Comparison of ENCODE assay signal across 9 cellular contexts in the genomic region with DNA sequence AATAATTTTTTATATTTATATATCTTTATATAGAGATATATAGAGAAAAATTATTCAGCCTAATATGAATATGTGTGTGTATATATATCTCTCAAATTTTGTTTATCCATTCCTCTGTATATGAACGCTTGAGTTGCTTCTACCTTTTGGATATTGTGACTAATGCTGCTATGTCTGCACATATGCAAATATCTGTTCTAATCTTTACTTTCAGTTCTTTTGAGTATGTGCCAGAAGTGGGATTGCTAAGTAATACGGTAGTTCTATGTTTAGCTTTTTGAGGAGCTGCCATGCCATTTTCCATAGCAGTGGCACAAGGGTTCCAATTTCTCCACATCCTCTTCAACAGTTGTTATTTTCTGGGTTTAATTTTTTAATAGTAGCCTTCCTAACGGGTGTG.
DNase-seq lines count a peak whose midpoint lies in the region; ATAC-seq and TF ChIP-seq lines count a peak whose summit lies in the region.
"Had no signal": no experiment of that assay in that cellular context is flagged by ENCODE, and none has a peak within 500 bp of the region (broad histone marks: within the 10 kb centered on the region; RNA-seq: fewer than 3 reads in every experiment).

No MANE protein-coding gene starts in this region.

- DNase-seq in left ventricle myocardium superior = no peak
- DNase-seq in Right ventricle myocardium superior = no peak
- DNase-seq in stimulated activated naive CD8-positive, alpha-beta T cell treated with anti-CD3 and anti-CD28 coated beads, Interleukin-15, amount 100 ng/mL, for 72 hours = no peak
- no peak for DNase-seq in HuH-7.5 (ENCODE audit: low spot score)
- DNase-seq in NCI-H1048 (lab: John Stamatoyannopoulos, UW) = no peak
- DNase-seq in A673 (ENCODE audit: low spot score) = no peak

- H3K4me3 Mint-ChIP-seq in T-helper 1 cell treated with Interleukin-12 subunit alpha and Interleukin-12 subunit beta and Interleukin-4 antibody, amounts not matched to agents 30 μg/mL and 1 μg/mL, for 36 hours = peak overlapping the region; percentile 11
- H3K4me3 Mint-ChIP-seq in stimulated activated naive CD8-positive, alpha-beta T cell treated with anti-CD3 and anti-CD28 coated beads, Interleukin-15, amount 100 ng/mL, for 72 hours = peak overlapping the region; percentile 37 to 55

- no peaks in the 10 kb centered on the region for H3K36me3 Mint-ChIP-seq in T-helper 1 cell treated with Interleukin-12 subunit alpha and Interleukin-12 subunit beta and Interleukin-4 antibody, amounts not matched to agents 30 μg/mL and 1 μg/mL, for 36 hours (ENCODE audit: low read depth)

- H3K4me1 Mint-ChIP-seq in T-helper 1 cell treated with Interleukin-12 subunit alpha and Interleukin-12 subunit beta and Interleukin-4 antibody, amounts not matched to agents 30 μg/mL and 1 μg/mL, for 36 hours (ENCODE audit: low read depth) = peaks cover 31% of the 10 kb centered on the region
- peaks cover 80% of the 10 kb centered on the region for H3K4me1 Mint-ChIP-seq in stimulated activated naive CD8-positive, alpha-beta T cell treated with anti-CD3 and anti-CD28 coated beads, Interleukin-15, amount 100 ng/mL, for 72 hours

- peak; percentile 32 for ATAC-seq in left ventricle myocardium superior
- ATAC-seq in Right ventricle myocardium superior (ENCODE audit: poor library complexity) = no peak
- ATAC-seq in HG02938 (IDR thresholded peaks at IDR 0.05; ENCODE audit: unreplicated experiment) = peak; percentile 89
- ATAC-seq in stimulated activated naive CD8-positive, alpha-beta T cell treated with anti-CD3 and anti-CD28 coated beads, Interleukin-15, amount 100 ng/mL, for 72 hours = peak; percentile 48

- H3K9me3 Mint-ChIP-seq in T-helper 1 cell treated with Interleukin-12 subunit alpha and Interleukin-12 subunit beta and Interleukin-4 antibody, amounts not matched to agents 30 μg/mL and 1 μg/mL, for 36 hours = no peaks in the 10 kb centered on the region
- H3K9me3 Mint-ChIP-seq in stimulated activated naive CD8-positive, alpha-beta T cell treated with anti-CD3 and anti-CD28 coated beads, Interleukin-15, amount 100 ng/mL, for 72 hours = no peaks in the 10 kb centered on the region

- CTCF ChIA-PET in A673 (lab: Charles Lee) = no interaction called here

- BruUV-seq in A673 (replicated peaks; lab: Mats Ljungman, UMichigan) = no TSS peak

- no peaks in the 10 kb centered on the region for H3K36me3 ChIP-seq in A673 (ENCODE audit: insufficient read depth, low read length, poor library complexity, severe bottlenecking)
- H3K36me3 ChIP-seq: BLaER1 treated with 17β-estradiol and CSF1 and Interleukin-3, amounts not matched to agents 10 nM and 100 nM had no signal

- peak overlapping the region; percentile 39 for H3K27ac Mint-ChIP-seq in T-helper 1 cell treated with Interleukin-12 subunit alpha and Interleukin-12 subunit beta and Interleukin-4 antibody, amounts not matched to agents 30 μg/mL and 1 μg/mL, for 36 hours
- H3K27ac Mint-ChIP-seq in stimulated activated naive CD8-positive, alpha-beta T cell treated with anti-CD3 and anti-CD28 coated beads, Interleukin-15, amount 100 ng/mL, for 72 hours = peak overlapping the region; percentile 16 to 60

- no peak overlapping the region for H3K4me3 ChIP-seq in A673 (ENCODE audit: low read depth, low read length, poor library complexity, severe bottlenecking)
- H3K4me3 ChIP-seq: BLaER1 treated with 17β-estradiol and CSF1 and Interleukin-3, amounts not matched to agents 10 nM and 100 nM had no signal

- H3K27ac ChIP-seq in A673 (ENCODE audit: low read depth, low read length, poor library complexity, severe bottlenecking) = no peak overlapping the region
- H3K27ac ChIP-seq: BLaER1 treated with 17β-estradiol and CSF1 and Interleukin-3, amounts not matched to agents 10 nM and 100 nM had no signal

- H3K4me1 ChIP-seq in A673 (ENCODE audit: insufficient read depth, low read length, poor library complexity, severe bottlenecking) = no peaks in the 10 kb centered on the region

- H3K27me3 Mint-ChIP-seq in T-helper 1 cell treated with Interleukin-12 subunit alpha and Interleukin-12 subunit beta and Interleukin-4 antibody, amounts not matched to agents 30 μg/mL and 1 μg/mL, for 36 hours (ENCODE audit: low read depth) = no peaks in the 10 kb centered on the region
- H3K27me3 Mint-ChIP-seq in stimulated activated naive CD8-positive, alpha-beta T cell treated with anti-CD3 and anti-CD28 coated beads, Interleukin-15, amount 100 ng/mL, for 72 hours = no peaks in the 10 kb centered on the region

- POLR2A ChIA-PET in A673 (lab: Charles Lee; ENCODE audit: low non-redundant PET) = no interaction called here

- intact Hi-C loops in left ventricle myocardium superior (cut with micrococcal nuclease) = no loop called here
- intact Hi-C loops in Right ventricle myocardium superior (cut with DNase I) = no loop called here
- intact Hi-C loops in A673 (cut with micrococcal nuclease; ENCODE audit: unreplicated experiment) = no loop called here

- TF ChIP-seq CTCF in A673 (conservative IDR thresholded peaks at IDR 0.05; ENCODE audit: low read depth, low read length) = no peak

- no peaks in the 10 kb centered on the region for H3K9me3 ChIP-seq in A673 (ENCODE audit: low read depth, low read length, poor library complexity, severe bottlenecking)
- H3K9me3 ChIP-seq: BLaER1 treated with 17β-estradiol and CSF1 and Interleukin-3, amounts not matched to agents 10 nM and 100 nM had no signal

- H3K27me3 ChIP-seq in A673 (replicated peaks; ENCODE audit: insufficient read depth, low read depth, low read length, poor library complexity) = no peaks in the 10 kb centered on the region
- H3K27me3 ChIP-seq: BLaER1 treated with 17β-estradiol and CSF1 and Interleukin-3, amounts not matched to agents 10 nM and 100 nM had no signal
